In genomic region chr13:90365130-90365529, GRCh38 we compare ENCODE assay signal across 20 cellular contexts.
DNase-seq lines count a peak whose midpoint lies in the region; ATAC-seq, FAIRE-seq and TF ChIP-seq lines count a peak whose summit lies in the region.
"Had no signal": no experiment of that assay in that cellular context is flagged by ENCODE, and none has a peak within 500 bp of the region (broad histone marks: within the 10 kb centered on the region; RNA-seq: fewer than 3 reads in every experiment).

No MANE protein-coding gene starts in this region.

- no peaks in the 10 kb centered on the region for H3K9me2 ChIP-seq in hepatocyte (replicated peaks; ENCODE audit: insufficient read depth)

- H2AFZ ChIP-seq in astrocyte (ENCODE audit: low read depth, low read length) (no peak overlapping the region), hepatocyte (no peak overlapping the region)

- H3K4me3 ChIP-seq in AG04450 (ENCODE audit: low read depth, low read length), result no peak overlapping the region
- H3K4me3 ChIP-seq in astrocyte (ENCODE audit: insufficient read depth, low read depth, low read length), result no peak overlapping the region
- no peak overlapping the region for H3K4me3 ChIP-seq in hepatocyte
- H3K4me3 ChIP-seq: body of pancreas, mucosa of descending colon, SJCRH30 had no signal

- H3K9me3 ChIP-seq in AG04450 (ENCODE audit: control insufficient read depth, insufficient read depth, low read length) (no peaks in the 10 kb centered on the region), astrocyte (ENCODE audit: insufficient read depth, low read depth, low read length) (no peaks in the 10 kb centered on the region), hepatocyte (ENCODE audit: low read depth) (no peaks in the 10 kb centered on the region)
- H3K9me3 ChIP-seq: body of pancreas, mucosa of descending colon, SJCRH30 had no signal

- TF ChIP-seq CTCF in AG04450 (IDR thresholded peaks at IDR 0.05; ENCODE audit: low read depth, low read length) (0 out of 2 replicates have a peak, but pooled peaks have one; percentile 13), HFFc6 (IDR thresholded peaks at IDR 0.05) (peak; percentile 59), astrocyte (IDR thresholded peaks at IDR 0.05; ENCODE audit: insufficient read depth, low read depth, low read length) (no peak), hepatocyte (IDR thresholded peaks at IDR 0.05; ENCODE audit: poor library complexity) (peak; percentile 51)

- H3K4me3 Mint-ChIP-seq in HFFc6, result no peak overlapping the region
- H3K4me3 Mint-ChIP-seq in astrocyte (ENCODE audit: unreplicated experiment), result no peak overlapping the region
- H3K4me3 Mint-ChIP-seq: CD4-positive, CD25-positive, alpha-beta regulatory T cell had no signal

- no peaks in the 10 kb centered on the region for H3K4me1 ChIP-seq in astrocyte (ENCODE audit: insufficient read depth, low read length)
- no peaks in the 10 kb centered on the region for H3K4me1 ChIP-seq in hepatocyte (ENCODE audit: insufficient read depth)
- H3K4me1 ChIP-seq: body of pancreas, SJCRH30 had no signal

- no peak for FAIRE-seq in astrocyte (lab: Jason Lieb, UNC)
- FAIRE-seq: endothelial cell of umbilical vein had no signal

- H3K27ac ChIP-seq in AG04450 (ENCODE audit: low read depth, low read length) (no peak overlapping the region), astrocyte (ENCODE audit: low read depth, low read length) (no peak overlapping the region), hepatocyte (no peak overlapping the region)
- H3K27ac ChIP-seq: body of pancreas, SJCRH30 had no signal

- H3K4me2 ChIP-seq in astrocyte (ENCODE audit: low read length), result no peak overlapping the region
- H3K4me2 ChIP-seq in hepatocyte, result no peak overlapping the region

- H3K36me3 ChIP-seq in astrocyte (ENCODE audit: insufficient read depth, low read length) (no peaks in the 10 kb centered on the region), hepatocyte (replicated peaks; ENCODE audit: insufficient read depth, low read depth) (no peaks in the 10 kb centered on the region)
- H3K36me3 ChIP-seq: SJCRH30 had no signal

- H3K27ac Mint-ChIP-seq in HFFc6 (no peak overlapping the region), astrocyte (ENCODE audit: unreplicated experiment) (no peak overlapping the region)
- H3K27ac Mint-ChIP-seq: CD4-positive, CD25-positive, alpha-beta regulatory T cell had no signal

- H3K27me3 ChIP-seq in AG04450 (ENCODE audit: control insufficient read depth, insufficient read depth, low read length) (no peaks in the 10 kb centered on the region), astrocyte (ENCODE audit: insufficient read depth, low read length) (no peaks in the 10 kb centered on the region), hepatocyte (no peaks in the 10 kb centered on the region)
- H3K27me3 ChIP-seq: body of pancreas, SJCRH30 had no signal

- no peak overlapping the region for H3K9ac ChIP-seq in astrocyte (ENCODE audit: low read length)

- H3K27me3 Mint-ChIP-seq in HFFc6 (ENCODE audit: insufficient read depth), result no peaks in the 10 kb centered on the region; the same call in 1 of the 2 replicates
- H3K27me3 Mint-ChIP-seq in astrocyte (ENCODE audit: low read depth, unreplicated experiment), result no peaks in the 10 kb centered on the region
- H3K27me3 Mint-ChIP-seq: CD4-positive, CD25-positive, alpha-beta regulatory T cell had no signal

- H3K79me2 ChIP-seq in astrocyte (ENCODE audit: insufficient read depth, low read length) (no peaks in the 10 kb centered on the region), hepatocyte (no peaks in the 10 kb centered on the region)

- no peaks in the 10 kb centered on the region for H3K9me3 Mint-ChIP-seq in HFFc6
- peaks cover 5% of the 10 kb centered on the region for H3K9me3 Mint-ChIP-seq in astrocyte (ENCODE audit: unreplicated experiment)

- CTCF ChIA-PET in AG04450 (lab: Charles Lee), result no interaction called here

- 88% methylated on average over 1 of the region's 1 CpG for WGBS in hepatocyte (ENCODE audit: low lambda C conversion rate, missing lambda C conversion rate)

- ATAC-seq in HG03196 (IDR thresholded peaks at IDR 0.05; ENCODE audit: unreplicated experiment) (no peak), GM21723 (IDR thresholded peaks at IDR 0.05; ENCODE audit: unreplicated experiment) (no peak)
- ATAC-seq: body of pancreas, mucosa of descending colon had no signal

- H3K4me1 Mint-ChIP-seq in HFFc6 (ENCODE audit: low read depth), result no peaks in the 10 kb centered on the region
- H3K4me1 Mint-ChIP-seq in astrocyte (ENCODE audit: low read depth, unreplicated experiment), result no peaks in the 10 kb centered on the region
- H3K4me1 Mint-ChIP-seq: CD4-positive, CD25-positive, alpha-beta regulatory T cell had no signal

- no peaks in the 10 kb centered on the region for H4K20me1 ChIP-seq in astrocyte (ENCODE audit: insufficient read depth, low read length)
- H4K20me1 ChIP-seq in hepatocyte (ENCODE audit: insufficient read depth, poor library complexity, severe bottlenecking), result no peaks in the 10 kb centered on the region

- DNase-seq in AG04450 (ENCODE audit: low read depth, low spot score) (no peak), HFFc6 (no peak), astrocyte (ENCODE audit: low read depth) (peak; percentile 3), hepatocyte (ENCODE audit: low spot score) (peak; percentile 5)
- no peak for DNase-seq in activated CD4-positive, CD25-positive, alpha-beta regulatory T cell (lab: John Stamatoyannopoulos, UW)
- DNase-seq in activated CD4-positive, CD25-positive, alpha-beta regulatory T cell treated with anti-CD3 and anti-CD28 coated beads, Interleukin-2, amount 50 U/mL, for 72 hours, result no peak
- DNase-seq: activated T-cell treated with anti-CD3 and anti-CD28 coated beads for 4 hours; body of pancreas; CD4-positive, CD25-positive, alpha-beta regulatory T cell; GF-D8; IMR-90; mucosa of descending colon; NCI-H1417 treated with DMSO at 0.1 percent for 48 hours; NCI-H524 treated with DMSO at 0.1 percent for 48 hours; retina; SJCRH30; stimulated activated naive CD4-positive, alpha-beta T cell treated with Interleukin-2 at 50 U/mL for 16 hours had no signal

- POLR2A ChIA-PET in AG04450 (lab: Yijun Ruan, JAX), result no interaction called here

- no peaks in the 10 kb centered on the region for H3K36me3 Mint-ChIP-seq in HFFc6 (ENCODE audit: low read depth)
- no peaks in the 10 kb centered on the region for H3K36me3 Mint-ChIP-seq in astrocyte (ENCODE audit: low read depth, unreplicated experiment)
- H3K36me3 Mint-ChIP-seq: CD4-positive, CD25-positive, alpha-beta regulatory T cell had no signal

Comparison
In these comparisons a context has a peak if more than half of its experiments do, and no peak if none do; other contexts are left out.
1. DNase-seq: peak in astrocyte (single experiment) and hepatocyte (single experiment); none in AG04450 (single experiment), HFFc6 (single experiment), activated CD4-positive, CD25-positive, alpha-beta regulatory T cell (0 of 4) and activated CD4-positive, CD25-positive, alpha-beta regulatory T cell treated with anti-CD3 and anti-CD28 coated beads, Interleukin-2, amount 50 U/mL, for 72 hours (single experiment).